Comparison of ENCODE assay signal across 9 cellular contexts in the genomic region with DNA sequence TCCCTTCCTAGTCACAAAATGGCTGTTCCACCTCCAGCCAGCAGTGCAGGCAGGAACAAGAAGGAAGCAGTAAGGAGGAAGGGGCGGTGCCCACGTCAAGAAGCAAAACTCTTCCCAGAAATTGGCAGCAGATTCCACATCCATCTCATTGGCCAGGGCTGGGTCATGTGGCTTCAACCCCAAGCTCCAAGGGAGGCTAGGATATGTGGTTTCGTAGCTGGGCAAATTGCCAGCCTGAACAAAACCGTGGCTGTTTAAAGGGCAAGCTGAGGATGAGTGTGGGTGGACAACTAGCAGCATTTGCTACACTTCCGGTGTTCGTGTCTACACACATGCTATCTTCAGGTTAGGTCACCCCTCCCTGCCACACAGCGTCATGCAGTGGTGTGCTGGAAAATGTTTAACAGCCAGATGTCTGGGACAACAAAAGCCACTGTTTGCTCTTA.
DNase-seq lines count a peak whose midpoint lies in the region; ATAC-seq, FAIRE-seq and TF ChIP-seq lines count a peak whose summit lies in the region.
"Had no signal": no experiment of that assay in that cellular context is flagged by ENCODE, and none has a peak within 500 bp of the region (broad histone marks: within the 10 kb centered on the region; RNA-seq: fewer than 3 reads in every experiment).

No MANE protein-coding gene starts in this region.

- no peak overlapping the region for H3K23ac ChIP-seq in mesendoderm (ENCODE audit: low read length)

- no peak for TF ChIP-seq POLR2A in testis (IDR thresholded peaks at IDR 0.05)

- H2AK5ac ChIP-seq in mesendoderm (ENCODE audit: low read length) = no peak overlapping the region

- 17 to 37% methylated on average over 7 of the region's 7 CpGs for WGBS in testis, 2 donors
- WGBS in mesendoderm (ENCODE audit: extremely low coverage, insufficient coverage, low lambda C conversion rate) = no CpG with 5 or more reads among the region's 7 CpGs

- H3K36me3 ChIP-seq in testis (ENCODE audit: low read depth, missing control alignments) = no peaks in the 10 kb centered on the region
- no peaks in the 10 kb centered on the region for H3K36me3 ChIP-seq in mesendoderm (ENCODE audit: control insufficient read depth, insufficient read depth, low read length)

- H2BK120ac ChIP-seq in mesendoderm (ENCODE audit: low read depth, low read length) = no peak overlapping the region

- no peak overlapping the region for H3K4me3 ChIP-seq in testis
- H3K4me3 ChIP-seq in mesendoderm (ENCODE audit: low read length) = no peak overlapping the region
- H3K4me3 ChIP-seq: lung had no signal

- H3K9ac ChIP-seq in mesendoderm (ENCODE audit: low read length) = no peak overlapping the region

- no peak overlapping the region for H3K56ac ChIP-seq in mesendoderm (ENCODE audit: low read length)

- H3K4me1 ChIP-seq in testis = peaks cover 4% of the 10 kb centered on the region
- H3K4me1 ChIP-seq in mesendoderm (ENCODE audit: control insufficient read depth, low read depth, low read length) = no peaks in the 10 kb centered on the region

- H4K5ac ChIP-seq in mesendoderm (ENCODE audit: low read length) = no peak overlapping the region

- peak; percentile 57 for ATAC-seq in Right ventricle myocardium inferior

- no peaks in the 10 kb centered on the region for H3K79me2 ChIP-seq in mesendoderm (ENCODE audit: control insufficient read depth, insufficient read depth, low read length)

- H3K4me2 ChIP-seq in mesendoderm (ENCODE audit: low read length) = no peak overlapping the region

- no peaks in the 10 kb centered on the region for H3K79me1 ChIP-seq in mesendoderm (ENCODE audit: low read length)

- H3K9me3 ChIP-seq in testis = no peaks in the 10 kb centered on the region

- no peak overlapping the region for H2BK5ac ChIP-seq in mesendoderm (ENCODE audit: low read length)

- no peak for TF ChIP-seq CTCF in testis (IDR thresholded peaks at IDR 0.05)

- peak overlapping the region in 1 of 2 donors; percentile 29 for H3K27ac ChIP-seq in testis
- H3K27ac ChIP-seq in mesendoderm (ENCODE audit: low read depth, low read length) = no peak overlapping the region

- H4K8ac ChIP-seq in mesendoderm (ENCODE audit: low read depth, low read length) = no peak overlapping the region

- H2BK15ac ChIP-seq in mesendoderm (replicated peaks; ENCODE audit: low read depth) = no peak overlapping the region

- peak; percentile 64 for DNase-seq in Right ventricle myocardium inferior (ENCODE audit: missing footprints)
- DNase-seq in cardiac septum (ENCODE audit: low spot score) = no peak
- peak; percentile 78 to 89 for DNase-seq in SHP77 (lab: John Stamatoyannopoulos, UW)
- peak; percentile 5 to 44 for DNase-seq in frontal cortex (ENCODE audit: low spot score in 2 of 2)
- DNase-seq in testis = peak; percentile 81
- DNase-seq in mesendoderm = no peak
- DNase-seq in NCI-H526 (lab: John Stamatoyannopoulos, UW) = no peak
- DNase-seq in SIG-M5 (lab: John Stamatoyannopoulos, UW) = no peak

- H3K27me3 ChIP-seq in testis = no peaks in the 10 kb centered on the region
- no peaks in the 10 kb centered on the region for H3K27me3 ChIP-seq in mesendoderm (ENCODE audit: insufficient read depth, low read length, poor library complexity)

- intact Hi-C loops in Right ventricle myocardium inferior (cut with DNase I) = loop anchor here (5.0 kb wide), 1 partner anchor 233 kb away; no protein-coding TSS in a partner anchor
- intact Hi-C loops in cardiac septum (cut with DNase I) = loop anchor here (2.0 kb wide), 1 partner anchor 294 kb away; no protein-coding TSS in a partner anchor
- intact Hi-C loops in testis (cut with DNase I; ENCODE audit: low total_unique reads) = no loop called here

- no peak for FAIRE-seq in frontal cortex (lab: Jason Lieb, UNC)

- no peak overlapping the region for H3K18ac ChIP-seq in mesendoderm (ENCODE audit: low read length)

- H3K4ac ChIP-seq in mesendoderm (ENCODE audit: low read depth, low read length) = no peak overlapping the region

Comparison
In these comparisons a context has a peak if more than half of its experiments do, and no peak if none do; other contexts are left out.
1. DNase-seq: peak in Right ventricle myocardium inferior (single experiment), SHP77 (2 of 2), frontal cortex (2 of 2) and testis (single experiment); none in cardiac septum (single experiment), mesendoderm (single experiment), NCI-H526 (0 of 2) and SIG-M5 (single experiment).